Comparison of ENCODE assay signal across 8 cellular contexts in genomic region chr2:949894-950626, GRCh38. TPM values are rescaled to one million over a fixed set of nuclear protein-coding genes. Genes with fewer than 3 reads are reported as not detected.
DNase-seq lines count a peak whose midpoint lies in the region; ATAC-seq and TF ChIP-seq lines count a peak whose summit lies in the region.

No MANE protein-coding gene starts in this region.

- DNase-seq in H9 (peak; percentile 61), T-helper 17 cell (no peak), germinal center (ENCODE audit: low spot score) (peak; percentile 4), HT-29 (ENCODE audit: low spot score) (no peak), HuH-7.5 (ENCODE audit: low spot score) (no peak)

- H3K27ac ChIP-seq in H9 (ENCODE audit: insufficient read length, low read depth, low read length) (no peak overlapping the region), skin epidermis (peak overlapping the region in 6 of 21 experiments; percentile 0 to 74 (median 44))

- H3K9ac ChIP-seq in H9 (ENCODE audit: extremely low read depth, insufficient read length, low read length) = peak overlapping the region; percentile 33

- H3K4ac ChIP-seq in H9 (ENCODE audit: low read depth, low read length) = no peak overlapping the region

- peaks cover 3% of the 10 kb centered on the region for H3K79me1 ChIP-seq in H9 (ENCODE audit: insufficient read depth, low read depth, low read length, poor library complexity, severe bottlenecking)

- peak overlapping the region; percentile 67 to 84 (median 75); a peak in 5 of 7 replicates for H3K27ac Mint-ChIP-seq in H9
- H3K27ac Mint-ChIP-seq in T-helper 17 cell = peak overlapping the region; percentile 32

- H3K36me3 Mint-ChIP-seq in H9 (ENCODE audit: insufficient read depth in 1 of 3, low read depth in 3 of 3) (peaks cover 0 to 3% (median under 1%) of the 10 kb centered on the region in 3 experiments; a peak in 2 of 7 replicates), T-helper 17 cell (ENCODE audit: low read depth) (peaks cover 7% of the 10 kb centered on the region)

- H3K23me2 ChIP-seq in H9 (ENCODE audit: insufficient read length, low read depth, low read length, poor library complexity, severe bottlenecking) = peaks cover 15% of the 10 kb centered on the region

- H2BK20ac ChIP-seq in H9 (ENCODE audit: low read depth, low read length, poor library complexity, severe bottlenecking) = no peak overlapping the region

- no peak overlapping the region for H4K91ac ChIP-seq in H9 (ENCODE audit: insufficient read length, low read depth, low read length)

- WGBS in H9 (ENCODE audit: extremely low coverage, insufficient read length, low lambda C conversion rate) = no CpG with 5 or more reads among the region's 61 CpGs

- no peak overlapping the region for H3K18ac ChIP-seq in H9 (ENCODE audit: insufficient read length, low read depth, low read length)

- no peaks in the 10 kb centered on the region for H3K27me3 ChIP-seq in H9 (ENCODE audit: insufficient read depth, low read length)

- H3K4me2 ChIP-seq in H9 (ENCODE audit: insufficient read depth, insufficient read length, low read length) = peak overlapping the region; percentile 82

- no peak overlapping the region for H3T11ph ChIP-seq in H9 (ENCODE audit: low read length)

- H3K9me3 ChIP-seq in H9 (ENCODE audit: control insufficient read depth, low read depth, low read length) = no peaks in the 10 kb centered on the region
- H3K9me3 ChIP-seq in T-helper 17 cell (ENCODE audit: control insufficient read depth, low read length, poor library complexity, severe bottlenecking) = no peaks in the 10 kb centered on the region

- H3K27me3 Mint-ChIP-seq in H9 (ENCODE audit: low read depth) (peaks cover 11% of the 10 kb centered on the region), T-helper 17 cell (peaks cover 26% of the 10 kb centered on the region)

- H3K4me3 ChIP-seq in skin epidermis = peak overlapping the region; percentile 29 to 60 (median 47)

- H4K5ac ChIP-seq in H9 (ENCODE audit: insufficient read length, low read depth, low read length) = no peak overlapping the region

- H2BK120ac ChIP-seq in H9 (ENCODE audit: low read depth, low read length, poor library complexity, severe bottlenecking) = no peak overlapping the region

- no peak overlapping the region for H2BK15ac ChIP-seq in H9 (ENCODE audit: low read depth, low read length)

- ATAC-seq in T-helper 17 cell = peak; percentile 32
- no peak for ATAC-seq in HG02870 (IDR thresholded peaks at IDR 0.05; ENCODE audit: unreplicated experiment)
- no peak for ATAC-seq in GM19395 (IDR thresholded peaks at IDR 0.05; ENCODE audit: unreplicated experiment)

- H3K4me3 Mint-ChIP-seq in H9 (peak overlapping the region; percentile 73 to 88), T-helper 17 cell (peak overlapping the region; percentile 91)

- H3K23ac ChIP-seq in H9 (ENCODE audit: insufficient read length, low read depth, low read length) = no peak overlapping the region

- H2AFZ ChIP-seq in H9 (ENCODE audit: low read length) = no peak overlapping the region

- H3K9me3 Mint-ChIP-seq in H9 = peaks cover 0 to 4% of the 10 kb centered on the region in 2 experiments; a peak in 3 of 5 replicates

- peaks cover 10% of the 10 kb centered on the region for H3K4me1 ChIP-seq in H9 (ENCODE audit: insufficient read depth, low read length)

- H3K56ac ChIP-seq in H9 (ENCODE audit: insufficient read length, low read depth, low read length) = no peak overlapping the region

- peak overlapping the region; percentile 12; the same call in 1 of the 2 replicates for H3K14ac ChIP-seq in H9 (ENCODE audit: insufficient read depth, low read length)

- peaks cover 2% of the 10 kb centered on the region; the same call in 1 of the 2 replicates for H3K79me2 ChIP-seq in H9 (ENCODE audit: insufficient read depth, low read length)

- H2BK5ac ChIP-seq in H9 (ENCODE audit: insufficient read length, low read length) = no peak overlapping the region

- no peak overlapping the region for H2BK12ac ChIP-seq in H9 (ENCODE audit: insufficient read length, low read depth, low read length)

- no peaks in the 10 kb centered on the region for H4K20me1 ChIP-seq in H9 (ENCODE audit: control insufficient read depth, insufficient read depth, insufficient read length)

- TF ChIP-seq CTCF in H9 (conservative IDR thresholded peaks at IDR 0.05) = no peak

- no peak overlapping the region for H4K8ac ChIP-seq in H9 (replicated peaks; ENCODE audit: insufficient read length, low read depth, low read length)

- H3K4me1 Mint-ChIP-seq in H9 (peaks cover 62 to 67% of the 10 kb centered on the region in 2 experiments), T-helper 17 cell (peaks cover 28% of the 10 kb centered on the region)

- H2AK5ac ChIP-seq in H9 (ENCODE audit: insufficient read length, low read length) = no peak overlapping the region

RNA-seq across cellular contexts. Expression of gene SNTG2, which starts 0.6 kb away (rescaled TPM):
- total RNA-seq in H9 (2021) (12.7 and 13.2 TPM in 2 replicates), T-helper 17 cell (1 to 10 TPM; 2.0 to 6.3 TPM)
- not detected in 2 replicates for total RNA-seq in HT-29 (2014; rRNA removed; shearing (Covaris generic))

Comparison
In these comparisons a context has a peak if more than half of its experiments do, and no peak if none do; other contexts are left out.
1. DNase-seq: peak in H9 (single experiment) and germinal center (single experiment); none in T-helper 17 cell (0 of 3), HT-29 (single experiment) and HuH-7.5 (single experiment).